ENCODE assay signal across 8 cellular contexts in the genomic region with DNA sequence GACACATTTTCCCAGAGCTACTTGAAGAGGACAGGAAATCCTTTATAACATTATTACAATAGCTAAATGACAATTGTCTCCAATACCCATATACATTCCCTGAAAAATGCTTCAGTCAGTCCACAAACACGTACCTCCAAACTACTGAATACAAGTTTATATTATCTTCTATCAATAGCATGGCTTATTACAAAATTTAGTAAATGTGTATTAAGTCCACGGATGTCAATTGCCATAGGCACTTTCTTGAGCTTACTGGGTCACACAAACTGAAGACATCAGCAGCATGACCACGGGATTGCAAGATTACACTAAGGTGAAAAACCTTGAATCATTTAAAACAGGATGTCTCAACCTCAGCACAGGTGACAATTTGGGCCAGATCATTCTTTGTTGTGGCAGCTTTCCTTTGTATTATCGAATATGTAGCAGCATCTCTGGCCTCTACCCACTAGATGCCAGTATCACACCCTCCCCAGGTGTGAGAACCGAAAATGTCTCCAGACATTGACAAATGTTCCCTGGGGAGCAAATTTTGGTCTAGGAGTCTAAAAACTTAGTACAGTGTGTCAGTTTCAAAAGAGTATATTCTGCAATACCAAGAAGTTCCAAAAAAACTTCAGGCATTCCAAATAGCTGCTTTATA. TPM values are rescaled to one million over a fixed set of nuclear protein-coding genes. Genes with fewer than 3 reads are reported as not detected.
DNase-seq lines count a peak whose midpoint lies in the region; ATAC-seq, FAIRE-seq and TF ChIP-seq lines count a peak whose summit lies in the region.

No MANE protein-coding gene starts in this region.

- peaks cover 15% of the 10 kb centered on the region for H3K4me1 ChIP-seq in cardiac muscle cell (ENCODE audit: low read depth)
- H3K4me1 ChIP-seq in HepG2 (ENCODE audit: insufficient read depth, low read length), result peaks cover 54% of the 10 kb centered on the region
- H3K4me1 ChIP-seq in stomach, result peaks cover 27 to 63% (median 49%) of the 10 kb centered on the region in 4 donors

- TF ChIP-seq RAD21 in HepG2 (CRISPR knock-in tag; IDR thresholded peaks at IDR 0.05), result no peak

- DNase-seq in cardiac muscle cell (ENCODE audit: low read depth in 1 of 2, low spot score in 1 of 2), result no peak
- DNase-seq in cardiac septum (ENCODE audit: low spot score), result no peak
- DNase-seq in NCI-H748 (lab: John Stamatoyannopoulos, UW; ENCODE audit: unreplicated experiment), result peak; percentile 69
- peak; percentile 49 to 61 for DNase-seq in activated naive CD4-positive, alpha-beta T cell treated with anti-CD3 and anti-CD28 coated beads, Interleukin-2, amount 50 U/mL, for 72 hours (ENCODE audit: low spot score in 2 of 2)
- peak; percentile 25 for DNase-seq in HepG2 (ENCODE audit: low spot score)
- DNase-seq in stomach, result no peak
- no peak for DNase-seq in GM19240 (ENCODE audit: insufficient read length, low spot score)

- in situ Hi-C loops in HepG2 (cut with HindIII; ENCODE audit: extremely low pct_ligation_motif_present, low pct_unique_long_range_greater_than_20kb), result loop anchor here (10.0 kb wide), 1 partner anchor 52 kb away; no protein-coding TSS in a partner anchor

- peak overlapping the region; percentile 99 for H3K27ac Mint-ChIP-seq in activated naive CD4-positive, alpha-beta T cell treated with anti-CD3 and anti-CD28 coated beads, Interleukin-2, amount 50 U/mL, for 72 hours

- H3K79me2 ChIP-seq in HepG2 (ENCODE audit: insufficient read depth, low read length), result peaks cover 53% of the 10 kb centered on the region

- H3K27me3 ChIP-seq in cardiac muscle cell (no peaks in the 10 kb centered on the region), HepG2 (ENCODE audit: control insufficient read depth in 1 of 2, insufficient read depth in 2 of 2, low read length in 2 of 2) (no peaks in the 10 kb centered on the region), stomach (no peaks in the 10 kb centered on the region)

- peaks cover 5 to 32% of the 10 kb centered on the region in 2 donors for H3K36me3 Mint-ChIP-seq in activated naive CD4-positive, alpha-beta T cell treated with anti-CD3 and anti-CD28 coated beads, Interleukin-2, amount 50 U/mL, for 72 hours

- peak overlapping the region; percentile 87 for H3K4me3 ChIP-seq in cardiac muscle cell
- H3K4me3 ChIP-seq in HepG2 (replicated peaks in 1 of 3; ENCODE audit: insufficient read depth in 1 of 3, low read depth in 2 of 3, low read length in 3 of 3), result peak overlapping the region; percentile 63 to 76 (median 72)
- peak overlapping the region; percentile 76 to 86 (median 82) for H3K4me3 ChIP-seq in stomach

- H3K4me2 ChIP-seq in HepG2 (ENCODE audit: low read depth, low read length), result peak overlapping the region; percentile 99

- peaks cover 15% of the 10 kb centered on the region; the same call in 1 of the 2 replicates for H4K20me1 ChIP-seq in HepG2 (ENCODE audit: insufficient read depth, low read length)

- no peaks in the 10 kb centered on the region for H3K9me3 Mint-ChIP-seq in activated naive CD4-positive, alpha-beta T cell treated with anti-CD3 and anti-CD28 coated beads, Interleukin-2, amount 50 U/mL, for 72 hours

- no peaks in the 10 kb centered on the region for H3K36me3 ChIP-seq in cardiac muscle cell
- no peaks in the 10 kb centered on the region for H3K36me3 ChIP-seq in HepG2 (replicated peaks in 1 of 2; ENCODE audit: control insufficient read depth in 1 of 2, insufficient read depth in 2 of 2, low read length in 2 of 2)
- no peaks in the 10 kb centered on the region for H3K36me3 ChIP-seq in stomach

- H2AFZ ChIP-seq in HepG2 (ENCODE audit: low read length), result no peak overlapping the region

- no peak overlapping the region for H3K27ac ChIP-seq in cardiac muscle cell
- H3K27ac ChIP-seq in HepG2 (ENCODE audit: extremely low read length, insufficient read depth, low read length), result no peak overlapping the region
- peak overlapping the region in 4 of 5 donors; percentile 75 to 96 (median 86) for H3K27ac ChIP-seq in stomach

- H3K9me3 ChIP-seq in cardiac muscle cell (ENCODE audit: low read depth) (no peaks in the 10 kb centered on the region), HepG2 (ENCODE audit: low read length) (no peaks in the 10 kb centered on the region), stomach (no peaks in the 10 kb centered on the region)

- TF ChIP-seq CTCF in cardiac muscle cell (IDR thresholded peaks at IDR 0.05; ENCODE audit: low read depth, low read length) (peak; percentile 21), HepG2 (CRISPR knock-in tag; IDR thresholded peaks at IDR 0.05) (peak; percentile 52), stomach (IDR thresholded peaks at IDR 0.05) (no peak)

- peak; percentile 29 for ATAC-seq in HG02798 (IDR thresholded peaks at IDR 0.05; ENCODE audit: poor library complexity, unreplicated experiment)
- ATAC-seq in activated naive CD4-positive, alpha-beta T cell treated with anti-CD3 and anti-CD28 coated beads, Interleukin-2, amount 50 U/mL, for 72 hours, result peak; percentile 68 to 70
- ATAC-seq in HepG2, result 0 out of 3 replicates have a peak, but pooled peaks have one; percentile 12

- CTCF ChIA-PET in HepG2 (lab: Yijun Ruan, JAX; ENCODE audit: low intra/inter-chr PET ratio, low total read pairs), result interaction anchor here (1.6 kb wide), 1 partner anchor 47 kb away, joined by 9 read pairs; no protein-coding TSS in a partner anchor

- 31% methylated on average over 5 of the region's 5 CpGs for WGBS in HepG2 (ENCODE audit: low lambda C conversion rate)
- WGBS in stomach, 5 donors, result 8 to 14% (median 10%) methylated on average over 5 of the region's 5 CpGs

- TF ChIP-seq POLR2A in HepG2 (IDR thresholded peaks at IDR 0.05; ENCODE audit: insufficient read depth in 1 of 2, low read depth in 2 of 2, low read length in 2 of 2) (no peak), stomach (IDR thresholded peaks at IDR 0.05) (no peak)

- peak overlapping the region; percentile 55 for H3K9ac ChIP-seq in HepG2 (ENCODE audit: insufficient read depth, low read depth, low read length)

- POLR2A ChIA-PET in HepG2 (lab: Yijun Ruan, JAX), result interaction anchor here (1.0 to 2.1 kb wide), 3 partner anchors 24 to 47 kb away, joined by 4 to 10 read pairs (median 5); partner anchors contain the start of gene POLI

- TF ChIP-seq EP300 in HepG2 (IDR thresholded peaks at IDR 0.05; ENCODE audit: low read depth in 2 of 2, low read length in 2 of 2) (no peak), HepG2 (CRISPR knock-in tag; IDR thresholded peaks at IDR 0.05; ENCODE audit: borderline replicate concordance) (no peak), stomach (IDR thresholded peaks at IDR 0.05) (no peak)

- BruUV-seq in HepG2 (replicated peaks; lab: Mats Ljungman, UMichigan), result TSS peak; percentile 57

- peak; percentile 8 for FAIRE-seq in HepG2 (lab: Jason Lieb, UNC)

- intact Hi-C loops in cardiac septum (cut with DNase I) (loop anchor here (5.0 kb wide), 1 partner anchor 134 kb away; the partner anchor contains the start of genes C18orf54 and STARD6), HepG2 (cut with micrococcal nuclease; ENCODE audit: unreplicated experiment) (no loop called here), stomach (cut with DNase I; ENCODE audit: low total_unique reads) (no loop called here)

RNA-seq across cellular contexts. Expression of gene MBD2, which starts 1.4 kb away (rescaled TPM):
- total RNA-seq in cardiac muscle cell (27.5 and 29.1 TPM in 2 replicates), cardiac septum (33.4 TPM), HepG2 (2016; rRNA removed; fragmentation: Illumina TruSeq; extraction: Trizol) (38.5 and 48.6 TPM in 2 replicates), stomach (10 to 100 TPM; 23.3 to 70.5 (median 39.1) TPM)
- polyA plus RNA-seq in cardiac muscle cell (40.0 and 49.4 TPM in 2 replicates), HepG2 (2011; rRNA removed) (15.1 and 19.1 TPM in 2 replicates), stomach (10 to 100 TPM; 24.7 to 38.7 (median 38.2) TPM)
- 100 to 1,000 TPM in 1 of 2 donors, 10 to 100 TPM in 1; 91.6 to 151 TPM for total RNA-seq in activated naive CD4-positive, alpha-beta T cell treated with anti-CD3 and anti-CD28 coated beads, Interleukin-2, amount 50 U/mL, for 72 hours
- total RNA-seq in HepG2 (2016; cell fraction: cytosol; rRNA removed; fragmentation: Illumina TruSeq; extraction: Trizol; ENCODE audit: low read depth), result 24.9 and 27.3 TPM in 2 replicates
- 29.4 and 38.2 TPM in 2 replicates for total RNA-seq in HepG2 (2016; cell fraction: insoluble cytoplasmic fraction; rRNA removed; fragmentation: Illumina TruSeq; extraction: Trizol)
- 63.4 and 68.1 TPM in 2 replicates for total RNA-seq in HepG2 (2016; cell fraction: membrane; rRNA removed; fragmentation: Illumina TruSeq; extraction: Trizol)
- total RNA-seq in HepG2 (2016; cell fraction: nucleus; rRNA removed; fragmentation: Illumina TruSeq; extraction: Trizol), result 10.7 and 13.6 TPM in 2 replicates
- polyA plus RNA-seq in HepG2 (2011; cell fraction: cytosol; rRNA removed), result 7.8 and 10.5 TPM in 2 replicates
- polyA plus RNA-seq in HepG2 (2011; cell fraction: nucleus; rRNA removed), result 7.1 and 7.5 TPM in 2 replicates
- 13.7 and 24.4 TPM in 2 replicates for polyA plus RNA-seq in HepG2 (2012)
- 46.2 and 46.3 TPM in 2 replicates for polyA plus RNA-seq in HepG2 (2016; cell fraction: cytosol; fragmentation: Illumina TruSeq; extraction: Trizol; ENCODE audit: low read depth)
- 43.4 and 46.4 TPM in 2 replicates for polyA plus RNA-seq in HepG2 (2016; cell fraction: insoluble cytoplasmic fraction; fragmentation: Illumina TruSeq; extraction: Trizol; ENCODE audit: low read depth)
- polyA plus RNA-seq in HepG2 (2016; cell fraction: membrane; fragmentation: Illumina TruSeq; extraction: Trizol; ENCODE audit: low read depth), result 55.8 and 75.8 TPM in 2 replicates
- 45.5 and 52.2 TPM in 2 replicates for polyA plus RNA-seq in HepG2 (2016; cell fraction: nucleus; fragmentation: Illumina TruSeq; extraction: Trizol; ENCODE audit: insufficient read depth, low read depth)
- 17.9 and 34.9 TPM in 2 replicates for polyA minus RNA-seq in HepG2 (2011; rRNA and poly(A)+ RNA removed; ENCODE audit: low replicate concordance)
- 18.2 and 30.0 TPM in 2 replicates for polyA minus RNA-seq in HepG2 (2011; cell fraction: cytosol; rRNA and poly(A)+ RNA removed)
- polyA minus RNA-seq in HepG2 (2011; cell fraction: nucleus; rRNA and poly(A)+ RNA removed), result 15.5 and 16.7 TPM in 2 replicates

RNA-seq across cellular contexts. Expression of gene POLI, which starts 46.3 kb away (rescaled TPM):
- total RNA-seq in cardiac muscle cell (22.3 and 43.9 TPM in 2 replicates), cardiac septum (22.4 TPM), HepG2 (2016; rRNA removed; fragmentation: Illumina TruSeq; extraction: Trizol) (14.1 and 16.8 TPM in 2 replicates), stomach (10 to 100 TPM in 4 of 5 donors, 1 to 10 TPM in 1; 2.3 to 65.0 (median 21.0) TPM)
- polyA plus RNA-seq in cardiac muscle cell (43.7 and 53.3 TPM in 2 replicates), HepG2 (2011; rRNA removed) (17.2 and 21.2 TPM in 2 replicates), stomach (10 to 100 TPM in 1 of 3 donors, 1 to 10 TPM in 2; 7.3 to 12.0 (median 8.3) TPM)
- total RNA-seq in activated naive CD4-positive, alpha-beta T cell treated with anti-CD3 and anti-CD28 coated beads, Interleukin-2, amount 50 U/mL, for 72 hours, result 10 to 100 TPM; 13.2 to 23.7 TPM
- total RNA-seq in HepG2 (2016; cell fraction: cytosol; rRNA removed; fragmentation: Illumina TruSeq; extraction: Trizol; ENCODE audit: low read depth), result 41.2 and 49.7 TPM in 2 replicates
- total RNA-seq in HepG2 (2016; cell fraction: insoluble cytoplasmic fraction; rRNA removed; fragmentation: Illumina TruSeq; extraction: Trizol), result 15.2 and 16.9 TPM in 2 replicates
- total RNA-seq in HepG2 (2016; cell fraction: membrane; rRNA removed; fragmentation: Illumina TruSeq; extraction: Trizol), result 22.0 and 28.7 TPM in 2 replicates
- 24.8 and 26.2 TPM in 2 replicates for total RNA-seq in HepG2 (2016; cell fraction: nucleus; rRNA removed; fragmentation: Illumina TruSeq; extraction: Trizol)
- polyA plus RNA-seq in HepG2 (2011; cell fraction: cytosol; rRNA removed), result 3.6 and 4.5 TPM in 2 replicates
- 41.4 and 49.8 TPM in 2 replicates for polyA plus RNA-seq in HepG2 (2011; cell fraction: nucleus; rRNA removed)
- 10.6 and 14.5 TPM in 2 replicates for polyA plus RNA-seq in HepG2 (2012)
- 1.5 and 1.7 TPM in 2 replicates for polyA plus RNA-seq in HepG2 (2016; cell fraction: cytosol; fragmentation: Illumina TruSeq; extraction: Trizol; ENCODE audit: low read depth)
- 14.7 and 14.8 TPM in 2 replicates for polyA plus RNA-seq in HepG2 (2016; cell fraction: insoluble cytoplasmic fraction; fragmentation: Illumina TruSeq; extraction: Trizol; ENCODE audit: low read depth)
- 5.1 and 5.3 TPM in 2 replicates for polyA plus RNA-seq in HepG2 (2016; cell fraction: membrane; fragmentation: Illumina TruSeq; extraction: Trizol; ENCODE audit: low read depth)
- 57.5 and 59.9 TPM in 2 replicates for polyA plus RNA-seq in HepG2 (2016; cell fraction: nucleus; fragmentation: Illumina TruSeq; extraction: Trizol; ENCODE audit: insufficient read depth, low read depth)
- 4.6 and 6.5 TPM in 2 replicates for polyA minus RNA-seq in HepG2 (2011; rRNA and poly(A)+ RNA removed; ENCODE audit: low replicate concordance)
- 7.3 and 10.0 TPM in 2 replicates for polyA minus RNA-seq in HepG2 (2011; cell fraction: cytosol; rRNA and poly(A)+ RNA removed)
- 46.1 and 47.0 TPM in 2 replicates for polyA minus RNA-seq in HepG2 (2011; cell fraction: nucleus; rRNA and poly(A)+ RNA removed)

Comparison
In these comparisons a context has a peak if more than half of its experiments do, and no peak if none do; other contexts are left out.
1. DNase-seq: peak in NCI-H748 (single experiment), activated naive CD4-positive, alpha-beta T cell treated with anti-CD3 and anti-CD28 coated beads, Interleukin-2, amount 50 U/mL, for 72 hours (2 of 2) and HepG2 (single experiment); none in cardiac muscle cell (0 of 2), cardiac septum (single experiment), stomach (single experiment) and GM19240 (single experiment).
2. H3K27ac ChIP-seq: peak in stomach (4 of 5); none in cardiac muscle cell (single experiment) and HepG2 (single experiment).
3. CTCF ChIP-seq: peak in cardiac muscle cell (single experiment) and HepG2 (single experiment); none in stomach (0 of 7).
4. ATAC-seq: peak in every context shown above with its lines; median percentile 69 in activated naive CD4-positive, alpha-beta T cell treated with anti-CD3 and anti-CD28 coated beads, Interleukin-2, amount 50 U/mL, for 72 hours; 29 in HG02798; 12 in HepG2.
5. Peak in every context shown above with its lines, with median percentiles within 50 percentile points of each other: H3K4me3 ChIP-seq.